1 cellular context compared by ENCODE assay signal in genomic region chr9:18447131-18447530, GRCh38.
A peak's percentile ranks its signal among the peaks of the same experiment; 100 is the strongest.
TF ChIP-seq lines count a peak whose summit lies in the region.

No MANE protein-coding gene starts in this region.

TF ChIP-seq in liver, 16 proteins besides CTCF, POLR2A, EP300 and RAD21 (continued from another document):
- TF ChIP-seq, protein P1, sequence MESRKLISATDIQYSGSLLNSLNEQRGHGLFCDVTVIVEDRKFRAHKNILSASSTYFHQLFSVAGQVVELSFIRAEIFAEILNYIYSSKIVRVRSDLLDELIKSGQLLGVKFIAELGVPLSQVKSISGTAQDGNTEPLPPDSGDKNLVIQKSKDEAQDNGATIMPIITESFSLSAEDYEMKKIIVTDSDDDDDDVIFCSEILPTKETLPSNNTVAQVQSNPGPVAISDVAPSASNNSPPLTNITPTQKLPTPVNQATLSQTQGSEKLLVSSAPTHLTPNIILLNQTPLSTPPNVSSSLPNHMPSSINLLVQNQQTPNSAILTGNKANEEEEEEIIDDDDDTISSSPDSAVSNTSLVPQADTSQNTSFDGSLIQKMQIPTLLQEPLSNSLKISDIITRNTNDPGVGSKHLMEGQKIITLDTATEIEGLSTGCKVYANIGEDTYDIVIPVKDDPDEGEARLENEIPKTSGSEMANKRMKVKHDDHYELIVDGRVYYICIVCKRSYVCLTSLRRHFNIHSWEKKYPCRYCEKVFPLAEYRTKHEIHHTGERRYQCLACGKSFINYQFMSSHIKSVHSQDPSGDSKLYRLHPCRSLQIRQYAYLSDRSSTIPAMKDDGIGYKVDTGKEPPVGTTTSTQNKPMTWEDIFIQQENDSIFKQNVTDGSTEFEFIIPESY (IDR thresholded peaks at IDR 0.05), result no peak
- no peak for TF ChIP-seq ATF3 (IDR thresholded peaks at IDR 0.05)
- TF ChIP-seq GABPA (IDR thresholded peaks at IDR 0.05 in 1 of 2, conservative IDR thresholded peaks at IDR 0.05 in 1 of 2), result peak in 1 of 2 donors; percentile 39
- TF ChIP-seq FOXA2 (IDR thresholded peaks at IDR 0.05), result peak; percentile 85
- TF ChIP-seq MAX (IDR thresholded peaks at IDR 0.05), result peak; percentile 37
- TF ChIP-seq RXRA (IDR thresholded peaks at IDR 0.05), result peak; percentile 11 to 70
- TF ChIP-seq JUND (IDR thresholded peaks at IDR 0.05), result peak; percentile 21 to 59
- peak; percentile 68 for TF ChIP-seq FOXA1 (IDR thresholded peaks at IDR 0.05)
- TF ChIP-seq REST (IDR thresholded peaks at IDR 0.05), result no peak
- no peak for TF ChIP-seq NR2F2 (IDR thresholded peaks at IDR 0.05)
- peak; percentile 50 for TF ChIP-seq SP1 (IDR thresholded peaks at IDR 0.05)
- TF ChIP-seq HNF4G (IDR thresholded peaks at IDR 0.05), result no peak
TF ChIP-seq in liver: peak in this region for 9.
